Comparison of ENCODE assay signal across 6 cellular contexts in genomic region chrX:49155900-49156837, GRCh38.
DNase-seq lines count a peak whose midpoint lies in the region; ATAC-seq lines count a peak whose summit lies in the region.

No MANE protein-coding gene starts in this region.

- peak overlapping the region; percentile 78 for H3K4me3 ChIP-seq in iPS-18a (ENCODE audit: low read length)

- peak; percentile 89 for ATAC-seq in HG03045 (IDR thresholded peaks at IDR 0.05; ENCODE audit: unreplicated experiment)

- H3K9ac ChIP-seq in iPS-18a (ENCODE audit: low read length), result peak overlapping the region; percentile 62

- no peak overlapping the region for H3K27ac ChIP-seq in iPS-18a (ENCODE audit: low read length)

- DNase-seq in GDM1 (lab: John Stamatoyannopoulos, UW) (peak; percentile 69), NCI-H82 treated with DMSO at 0.1 percent for 48 hours (lab: John Stamatoyannopoulos, UW; ENCODE audit: unreplicated experiment) (peak; percentile 77)
- peak; percentile 43 to 84 (median 68) for DNase-seq in activated naive CD4-positive, alpha-beta T cell (lab: John Stamatoyannopoulos, UW)
- DNase-seq in stimulated activated CD8-positive, alpha-beta memory T cell treated with anti-CD3 and anti-CD28 coated beads, Interleukin-12 subunit alpha, Interleukin-12 subunit beta, amount 100 ng/mL, for 4 hours (ENCODE audit: low read depth), result peak; percentile 72

- H3K27me3 ChIP-seq in iPS-18a (ENCODE audit: control insufficient read depth, insufficient read depth, low read length), result peaks cover 5% of the 10 kb centered on the region

- H3K9me3 ChIP-seq in iPS-18a (ENCODE audit: control insufficient read depth, low read depth, low read length), result no peaks in the 10 kb centered on the region

- H3K4me1 ChIP-seq in iPS-18a (ENCODE audit: control insufficient read depth, low read depth, low read length), result no peaks in the 10 kb centered on the region

- no peaks in the 10 kb centered on the region for H3K36me3 ChIP-seq in iPS-18a (ENCODE audit: control insufficient read depth, low read depth, low read length)
